Comparison of ENCODE assay signal across 7 cellular contexts in the genomic region with DNA sequence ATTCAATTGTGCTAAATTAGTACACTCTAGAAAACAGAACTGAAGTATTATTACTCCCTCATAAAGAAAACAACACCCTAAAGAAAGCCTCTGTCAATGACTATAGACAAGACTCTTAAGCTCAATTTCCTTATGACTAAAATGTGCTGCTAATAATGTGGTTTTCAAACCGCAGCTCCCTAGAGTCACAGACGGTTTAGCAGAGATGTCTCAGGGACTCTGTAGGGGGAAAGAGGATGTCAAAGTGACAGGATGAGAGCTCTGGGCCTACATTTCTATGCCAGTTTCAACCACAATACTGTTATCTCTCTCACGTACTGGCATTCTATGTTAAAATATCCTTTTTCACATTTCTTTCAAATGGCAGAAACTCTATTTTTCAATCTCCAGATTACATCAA. TPM values are rescaled to one million over a fixed set of nuclear protein-coding genes. Genes with fewer than 3 reads are reported as not detected.
A peak's percentile ranks its signal among the peaks of the same experiment; 100 is the strongest.
DNase-seq lines count a peak whose midpoint lies in the region; ATAC-seq, FAIRE-seq and TF ChIP-seq lines count a peak whose summit lies in the region.

No MANE protein-coding gene starts in this region.

- H3K27me3 Mint-ChIP-seq in T-cell: no peaks in the 10 kb centered on the region
- H3K27me3 Mint-ChIP-seq in glutamatergic neuron (ENCODE audit: unreplicated experiment): no peaks in the 10 kb centered on the region
- H3K27me3 Mint-ChIP-seq in HFFc6 (ENCODE audit: insufficient read depth): no peaks in the 10 kb centered on the region; the same call in 1 of the 2 replicates

- TF ChIP-seq CTCF in glutamatergic neuron (IDR thresholded peaks at IDR 0.05; ENCODE audit: partially characterized antibody, unreplicated experiment): no peak
- no peak for TF ChIP-seq CTCF in HFFc6 (IDR thresholded peaks at IDR 0.05)

- H3K4me3 Mint-ChIP-seq in T-cell (no peak overlapping the region), glutamatergic neuron (ENCODE audit: unreplicated experiment) (no peak overlapping the region), HFFc6 (no peak overlapping the region)

- peaks cover 29 to 35% (median 31%) of the 10 kb centered on the region in 3 donors for H3K4me1 Mint-ChIP-seq in T-cell
- H3K4me1 Mint-ChIP-seq in glutamatergic neuron (ENCODE audit: low read depth, unreplicated experiment): no peaks in the 10 kb centered on the region
- H3K4me1 Mint-ChIP-seq in HFFc6 (ENCODE audit: low read depth): no peaks in the 10 kb centered on the region

- CTCF ChIA-PET in T-cell (lab: Charles Lee): interaction anchor here (0.7 to 1.4 kb wide), 3 partner anchors 8 to 50 kb away, joined by 3 to 4 read pairs (median 4); a partner anchor contains a TSS

- peaks cover 31% of the 10 kb centered on the region for H3K36me3 Mint-ChIP-seq in T-cell
- no peaks in the 10 kb centered on the region for H3K36me3 Mint-ChIP-seq in glutamatergic neuron (ENCODE audit: unreplicated experiment)
- H3K36me3 Mint-ChIP-seq in HFFc6 (ENCODE audit: low read depth): peaks cover 26% of the 10 kb centered on the region

- FAIRE-seq in GM19239 (lab: Jason Lieb, UNC): peak; percentile 89

- ATAC-seq in HG02943 (IDR thresholded peaks at IDR 0.05; ENCODE audit: low read depth, unreplicated experiment) (peak; percentile 100), T-cell (replicated peaks in 1 of 4) (peak; percentile 74 to 94 (median 88))

- DNase-seq in GM19239 (ENCODE audit: insufficient read length, low spot score) (peak; percentile 44), T-cell (peak in 17 of 34 experiments; percentile 2 to 24 (median 13)), glutamatergic neuron (no peak), HFFc6 (no peak)
- peak; percentile 10 to 29 for DNase-seq in stimulated activated CD4-positive, alpha-beta T cell treated with anti-CD3 and anti-CD28 coated beads, Interleukin-2, amount 100 ng/mL, for 24 hours
- no peak for DNase-seq in effector CD4-positive, alpha-beta T cell

- H3K9me3 Mint-ChIP-seq in T-cell: no peaks in the 10 kb centered on the region
- H3K9me3 Mint-ChIP-seq in glutamatergic neuron (ENCODE audit: unreplicated experiment): no peaks in the 10 kb centered on the region
- no peaks in the 10 kb centered on the region for H3K9me3 Mint-ChIP-seq in HFFc6

- POLR2A ChIA-PET in T-cell (lab: Charles Lee): no interaction called here

- H3K27ac Mint-ChIP-seq in T-cell (peak overlapping the region; percentile 79 to 80), glutamatergic neuron (ENCODE audit: unreplicated experiment) (no peak overlapping the region), HFFc6 (no peak overlapping the region)

RNA-seq across cellular contexts. Expression of a gene that starts 37.6 kb away (rescaled TPM):
- 1 to 10 TPM in 2 of 5 donors, under 1 TPM in 3; 0.56 to 1.3 (median 0.79) TPM for total RNA-seq in T-cell
- total RNA-seq in glutamatergic neuron (ENCODE audit: unreplicated experiment): 0.76 TPM
- total RNA-seq in HFFc6 (2021; fragmentation: NEBNext Ultra II Directional; extraction: Animal tissue kit (Norgen Biotek cat#: 25700)): not detected

RNA-seq across cellular contexts. Expression of a gene that starts 43.3 kb away (rescaled TPM):
- total RNA-seq in T-cell (10 to 100 TPM; 40.2 to 46.7 (median 40.8) TPM), glutamatergic neuron (ENCODE audit: unreplicated experiment) (48.0 TPM)
- total RNA-seq in HFFc6 (2021; fragmentation: NEBNext Ultra II Directional; extraction: Animal tissue kit (Norgen Biotek cat#: 25700)): 10 to 100 TPM; 43.9 to 50.8 (median 46.2) TPM

RNA-seq across cellular contexts. Expression of a gene that starts 44.2 kb away (rescaled TPM):
- 1 to 10 TPM; 2.8 to 4.1 (median 3.0) TPM for total RNA-seq in T-cell
- 66.2 TPM for total RNA-seq in glutamatergic neuron (ENCODE audit: unreplicated experiment)
- 1 to 10 TPM; 2.2 to 6.2 (median 2.6) TPM for total RNA-seq in HFFc6 (2021; fragmentation: NEBNext Ultra II Directional; extraction: Animal tissue kit (Norgen Biotek cat#: 25700))

Comparison
In these comparisons a context has a peak if more than half of its experiments do, and no peak if none do; other contexts are left out.
1. DNase-seq: peak in GM19239 (single experiment) and stimulated activated CD4-positive, alpha-beta T cell treated with anti-CD3 and anti-CD28 coated beads, Interleukin-2, amount 100 ng/mL, for 24 hours (2 of 2); none in effector CD4-positive, alpha-beta T cell (single experiment), glutamatergic neuron (single experiment) and HFFc6 (single experiment).
2. H3K27ac Mint-ChIP-seq: peak in T-cell (2 of 2); none in glutamatergic neuron (single experiment) and HFFc6 (single experiment).